In the genomic region with DNA sequence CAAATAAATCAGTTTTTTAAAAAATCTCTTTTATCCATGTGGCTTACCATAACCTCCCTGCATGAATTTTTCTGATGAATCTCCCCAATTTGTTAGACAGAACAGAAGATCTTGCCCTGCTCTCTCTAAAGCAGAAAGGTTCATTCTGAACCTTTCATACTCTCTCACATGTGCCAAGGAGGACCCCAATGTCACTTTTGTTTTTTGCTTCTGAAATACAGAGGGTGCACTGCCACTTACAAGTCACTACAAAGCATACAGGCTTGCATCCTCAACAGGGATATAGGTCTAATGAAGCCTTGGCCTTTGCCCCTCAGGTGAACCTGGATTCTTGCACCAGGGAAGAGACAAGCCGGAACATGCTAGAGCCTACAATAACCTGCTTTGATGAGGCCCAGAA, we compare ENCODE assay signal across 19 cellular contexts. TPM values are rescaled to one million over a fixed set of nuclear protein-coding genes. Genes with fewer than 3 reads are reported as not detected.
DNase-seq lines count a peak whose midpoint lies in the region; ATAC-seq and TF ChIP-seq lines count a peak whose summit lies in the region.
"Had no signal": no experiment of that assay in that cellular context is flagged by ENCODE, and none has a peak within 500 bp of the region (broad histone marks: within the 10 kb centered on the region; RNA-seq: fewer than 3 reads in every experiment).

No MANE protein-coding gene starts in this region.

- no peak overlapping the region for H2AK5ac ChIP-seq in H9 (ENCODE audit: insufficient read length, low read length)

- H3T11ph ChIP-seq in H9 (ENCODE audit: low read length), result no peak overlapping the region

- no peak overlapping the region for H2BK120ac ChIP-seq in H9 (ENCODE audit: low read depth, low read length, poor library complexity, severe bottlenecking)

- no peak for DNase-seq in H9
- DNase-seq in SK-N-SH, result no peak
- peak; percentile 13 for DNase-seq in choroid plexus epithelial cell (ENCODE audit: low read depth)
- no peak for DNase-seq in activated CD4-positive, alpha-beta T cell treated with anti-CD3 and anti-CD28 coated beads, Interleukin-2, amount 50 U/mL, for 4 hours
- DNase-seq: AML-193; CD4-positive, alpha-beta memory T cell; DMS53; DND-41; EL; KG1 had no signal

- CTCF ChIA-PET in SK-N-SH (lab: Yijun Ruan, JAX), result interaction anchor here (0.8 to 8.4 kb wide), 8 partner anchors 46 to 241 kb away, joined by 3 to 120 read pairs (median 4); no protein-coding TSS in a partner anchor

- ATAC-seq in HG03097 (IDR thresholded peaks at IDR 0.05; ENCODE audit: low FRiP score, unreplicated experiment) (no peak), GM18511 (IDR thresholded peaks at IDR 0.05; ENCODE audit: unreplicated experiment) (no peak), GM21390 (IDR thresholded peaks at IDR 0.05; ENCODE audit: unreplicated experiment) (no peak)
- ATAC-seq: GM12878, GM23338, HCT116 had no signal

- H3K27me3 ChIP-seq in H9 (ENCODE audit: insufficient read depth, low read length) (no peaks in the 10 kb centered on the region), SK-N-SH (ENCODE audit: insufficient read depth) (no peaks in the 10 kb centered on the region)

- H3K4me2 ChIP-seq in H9 (ENCODE audit: insufficient read depth, insufficient read length, low read length), result no peak overlapping the region
- H3K4me2 ChIP-seq in SK-N-SH, result peak overlapping the region; percentile 41
- H3K4me2 ChIP-seq: BLaER1, GM23338 had no signal

- no peak for TF ChIP-seq RAD21 in SK-N-SH (IDR thresholded peaks at IDR 0.05; ENCODE audit: low read length)

- no peak overlapping the region for H3K27ac Mint-ChIP-seq in H9
- H3K27ac Mint-ChIP-seq: CD14-positive monocyte; CD4-positive, alpha-beta memory T cell; GM23338 had no signal

- POLR2A ChIA-PET in SK-N-SH (lab: Yijun Ruan, JAX), result interaction anchor here (1.1 to 8.7 kb wide), 6 partner anchors 46 to 241 kb away, joined by 4 to 450 read pairs (median 18); no protein-coding TSS in a partner anchor

- H3K36me3 ChIP-seq in SK-N-SH (replicated peaks in 1 of 2; ENCODE audit: control insufficient read depth in 1 of 2, insufficient read depth in 2 of 2, low read length in 1 of 2), result peaks cover 66 to 70% of the 10 kb centered on the region in 2 experiments
- H3K36me3 ChIP-seq: BLaER1 had no signal

- H2BK20ac ChIP-seq in H9 (ENCODE audit: low read depth, low read length, poor library complexity, severe bottlenecking), result no peak overlapping the region

- H3K36me3 Mint-ChIP-seq in H9 (ENCODE audit: insufficient read depth in 1 of 3, low read depth in 3 of 3), result no peaks in the 10 kb centered on the region
- H3K36me3 Mint-ChIP-seq: CD14-positive monocyte; CD4-positive, alpha-beta memory T cell had no signal

- H4K5ac ChIP-seq in H9 (ENCODE audit: insufficient read length, low read depth, low read length), result peak overlapping the region; percentile 83

- no peak for TF ChIP-seq EP300 in SK-N-SH (IDR thresholded peaks at IDR 0.05; ENCODE audit: borderline replicate concordance in 1 of 2, low read depth in 1 of 2, low read length in 1 of 2)

- H3K4me3 ChIP-seq in SK-N-SH (ENCODE audit: low read depth in 2 of 2, low read length in 1 of 2) (peak overlapping the region; percentile 20 to 69; a peak in 2 of 4 replicates), choroid plexus epithelial cell (ENCODE audit: low read depth, low read length) (no peak overlapping the region)
- H3K4me3 ChIP-seq: BLaER1, GM12878, GM23338 had no signal

- H2BK15ac ChIP-seq in H9 (ENCODE audit: low read depth, low read length), result no peak overlapping the region

- H3K23me2 ChIP-seq in H9 (ENCODE audit: insufficient read length, low read depth, low read length, poor library complexity, severe bottlenecking), result no peaks in the 10 kb centered on the region

- no peak overlapping the region for H3K18ac ChIP-seq in H9 (ENCODE audit: insufficient read length, low read depth, low read length)

- H2BK5ac ChIP-seq in H9 (ENCODE audit: insufficient read length, low read length), result no peak overlapping the region

- no peak overlapping the region for H3K4me3 Mint-ChIP-seq in H9
- H3K4me3 Mint-ChIP-seq: CD14-positive monocyte; CD4-positive, alpha-beta memory T cell; GM23338 had no signal

- H3K27ac ChIP-seq in H9 (ENCODE audit: insufficient read length, low read depth, low read length) (no peak overlapping the region), SK-N-SH (ENCODE audit: low read depth in 2 of 2, low read length in 1 of 2) (peak overlapping the region; percentile 91 to 99)
- H3K27ac ChIP-seq: BLaER1 had no signal

- H3K9ac ChIP-seq in H9 (ENCODE audit: extremely low read depth, insufficient read length, low read length), result no peak overlapping the region
- H3K9ac ChIP-seq in SK-N-SH, result peak overlapping the region; percentile 95
- H3K9ac ChIP-seq: BLaER1 had no signal

- H3K9me3 Mint-ChIP-seq in H9, result no peaks in the 10 kb centered on the region
- H3K9me3 Mint-ChIP-seq: GM23338 had no signal

- no peak overlapping the region for H3K23ac ChIP-seq in H9 (ENCODE audit: insufficient read length, low read depth, low read length)

- no peaks in the 10 kb centered on the region for H3K9me2 ChIP-seq in SK-N-SH

- H2BK12ac ChIP-seq in H9 (ENCODE audit: insufficient read length, low read depth, low read length), result no peak overlapping the region

- WGBS in H9 (ENCODE audit: extremely low coverage, insufficient read length, low lambda C conversion rate), result no CpG with 5 or more reads among the region's 1 CpG
- WGBS in SK-N-SH (ENCODE audit: low lambda C conversion rate), result 90% methylated on average over 1 of the region's 1 CpG

- H4K20me1 ChIP-seq in H9 (ENCODE audit: control insufficient read depth, insufficient read depth, insufficient read length) (no peaks in the 10 kb centered on the region), SK-N-SH (ENCODE audit: insufficient read depth) (peaks cover 11% of the 10 kb centered on the region; the same call in 1 of the 2 replicates)
- H4K20me1 ChIP-seq: BLaER1 had no signal

- H3K9me3 ChIP-seq in H9 (ENCODE audit: control insufficient read depth, low read depth, low read length), result no peaks in the 10 kb centered on the region
- no peaks in the 10 kb centered on the region for H3K9me3 ChIP-seq in SK-N-SH
- H3K9me3 ChIP-seq: BLaER1 had no signal

- no peak overlapping the region for H2AFZ ChIP-seq in H9 (ENCODE audit: low read length)
- no peak overlapping the region for H2AFZ ChIP-seq in SK-N-SH (ENCODE audit: low read depth)
- H2AFZ ChIP-seq: GM23338 had no signal

- H3K79me2 ChIP-seq in H9 (ENCODE audit: insufficient read depth, low read length), result no peaks in the 10 kb centered on the region
- H3K79me2 ChIP-seq in SK-N-SH (ENCODE audit: insufficient read depth), result peaks cover 51% of the 10 kb centered on the region

- H3K4me1 ChIP-seq in H9 (ENCODE audit: insufficient read depth, low read length) (no peaks in the 10 kb centered on the region), SK-N-SH (ENCODE audit: control insufficient read depth in 1 of 2, insufficient read depth in 2 of 2, low read depth in 1 of 2, low read length in 1 of 2) (peaks cover 25 to 29% of the 10 kb centered on the region in 2 experiments; a peak in 3 of 4 replicates)
- H3K4me1 ChIP-seq: BLaER1 had no signal

- no peak for TF ChIP-seq CTCF in H9 (conservative IDR thresholded peaks at IDR 0.05)
- TF ChIP-seq CTCF in SK-N-SH (IDR thresholded peaks at IDR 0.05), result no peak
- no peak for TF ChIP-seq CTCF in choroid plexus epithelial cell (conservative IDR thresholded peaks at IDR 0.05; ENCODE audit: low read depth, low read length)

- no peaks in the 10 kb centered on the region for H3K27me3 Mint-ChIP-seq in H9 (ENCODE audit: low read depth)

- H3K4me1 Mint-ChIP-seq in H9, result peaks cover 8 to 9% of the 10 kb centered on the region in 2 experiments
- H3K4me1 Mint-ChIP-seq: CD14-positive monocyte; CD4-positive, alpha-beta memory T cell had no signal

- no peak overlapping the region for H3K14ac ChIP-seq in H9 (ENCODE audit: insufficient read depth, low read length)

- H4K91ac ChIP-seq in H9 (ENCODE audit: insufficient read length, low read depth, low read length), result no peak overlapping the region

- no peak overlapping the region for H3K56ac ChIP-seq in H9 (ENCODE audit: insufficient read length, low read depth, low read length)

- H3K79me1 ChIP-seq in H9 (ENCODE audit: insufficient read depth, low read depth, low read length, poor library complexity, severe bottlenecking), result no peaks in the 10 kb centered on the region

- no peak overlapping the region for H4K8ac ChIP-seq in H9 (replicated peaks; ENCODE audit: insufficient read length, low read depth, low read length)

- peaks cover 78% of the 10 kb centered on the region for H3F3A ChIP-seq in SK-N-SH (replicated peaks; ENCODE audit: insufficient read depth)

- H3K4ac ChIP-seq in H9 (ENCODE audit: low read depth, low read length), result no peak overlapping the region

TF ChIP-seq in SK-N-SH, 30 proteins besides CTCF, POLR2A, EP300 and RAD21:
- TF ChIP-seq MXI1 (IDR thresholded peaks at IDR 0.05; ENCODE audit: low read depth, low read length), result no peak

RNA-seq across cellular contexts. Expression of a gene that starts 4.8 kb away (rescaled TPM):
- total RNA-seq in H9 (2021), result not detected in 2 replicates
- 124 and 193 TPM in 2 replicates for polyA plus RNA-seq in SK-N-SH (2012; rRNA removed)
- 212 and 232 TPM in 2 replicates for polyA plus RNA-seq in SK-N-SH (2012; cell fraction: cytosol; rRNA removed)
- polyA plus RNA-seq in SK-N-SH (2012; cell fraction: nucleus; rRNA removed), result 79.0 and 164 TPM in 2 replicates
- total RNA-seq: CD4-positive, alpha-beta memory T cell; GM12878; HT-29 had no signal
- polyA plus RNA-seq: CD14-positive monocyte; CD4-positive, alpha-beta memory T cell had no signal
